ENCODE assay signal across 37 cellular contexts in genomic region chr5:172213126-172213525, GRCh38. TPM values are rescaled to one million over a fixed set of nuclear protein-coding genes. Genes with fewer than 3 reads are reported as not detected.
"Had no signal": no experiment of that assay in that cellular context is flagged by ENCODE, and none has a peak within 500 bp of the region (broad histone marks: within the 10 kb centered on the region; RNA-seq: fewer than 3 reads in every experiment).

No MANE protein-coding gene starts in this region.

- H3K27me3 ChIP-seq: brain microvascular endothelial cell, colonic mucosa, esophagus squamous epithelium had no signal

- H3K4me1 Mint-ChIP-seq: activated B cell treated with CpG ODN at 0.5 μM for 24 hours; central memory CD8-positive, alpha-beta T cell; T-cell had no signal

- DNase-seq: activated B cell treated with CpG ODN at 0.5 μM for 24 hours; activated CD4-positive, alpha-beta memory T cell treated with anti-CD3 and anti-CD28 coated beads, Interleukin-2, amount 10 ng/mL, durations not matched to agents 7 days and 5 days; activated CD4-positive, alpha-beta T cell treated with anti-CD3 and anti-CD28 coated beads for 36 hours; activated CD4-positive, alpha-beta T cell treated with anti-CD3 and anti-CD28 coated beads, Interleukin-2, amount 10 ng/mL, durations not matched to agents 7 days and 5 days; activated CD4-positive, alpha-beta T cell treated with anti-CD3 and anti-CD28 coated beads, Interleukin-2, amount 50 U/mL, for 4 hours; activated CD4-positive, CD25-positive, alpha-beta regulatory T cell treated with anti-CD3 and anti-CD28 coated beads, Interleukin-2, amount 50 U/mL, for 72 hours; activated CD8-positive, alpha-beta memory T cell treated with anti-CD3 and anti-CD28 coated beads, Interleukin-2, amount 50 U/mL, for 48 hours; activated gamma-delta T cell; activated naive CD4-positive, alpha-beta T cell; activated naive CD4-positive, alpha-beta T cell treated with anti-CD3 and anti-CD28 coated beads, Interleukin-2, amount 10 ng/mL, durations not matched to agents 7 days and 5 days; activated naive CD8-positive, alpha-beta T cell treated with anti-CD3 and anti-CD28 coated beads, Interleukin-2, amount 10 ng/mL, durations not matched to agents 7 days and 5 days; activated T-cell treated with anti-CD3 and anti-CD28 coated beads for 4 hours; activated T-cell treated with anti-CD3 and anti-CD28 coated beads, Interleukin-2, amount 50 U/mL, for 24 hours; activated T-cell treated with anti-CD3 and anti-CD28 coated beads, Interleukin-2, amount 50 U/mL, for 72 hours; brain microvascular endothelial cell; colonic mucosa; effector CD8-positive, alpha-beta T cell; esophagus squamous epithelium; head of caudate nucleus; SW 1271; T-cell; T1000; WERI-Rb-1 had no signal

- H3K36me3 ChIP-seq: colonic mucosa had no signal

- H3K4me1 ChIP-seq: colonic mucosa, esophagus squamous epithelium had no signal

- H3K4me3 ChIP-seq: colonic mucosa, esophagus squamous epithelium had no signal

- H3K27ac Mint-ChIP-seq: activated B cell treated with CpG ODN at 0.5 μM for 24 hours; activated CD4-positive, alpha-beta memory T cell treated with anti-CD3 and anti-CD28 coated beads, Interleukin-2, amount 10 ng/mL, durations not matched to agents 7 days and 5 days; activated CD4-positive, alpha-beta T cell treated with anti-CD3 and anti-CD28 coated beads for 36 hours; activated CD4-positive, alpha-beta T cell treated with anti-CD3 and anti-CD28 coated beads, Interleukin-2, amount 10 ng/mL, durations not matched to agents 7 days and 5 days; activated naive CD4-positive, alpha-beta T cell treated with anti-CD3 and anti-CD28 coated beads, Interleukin-2, amount 10 ng/mL, durations not matched to agents 7 days and 5 days; activated naive CD4-positive, alpha-beta T cell treated with anti-CD3 and anti-CD28 coated beads, Interleukin-2, amount 50 U/mL, for 72 hours; activated naive CD8-positive, alpha-beta T cell treated with anti-CD3 and anti-CD28 coated beads, Interleukin-2, amount 10 ng/mL, durations not matched to agents 7 days and 5 days; activated T-cell treated with anti-CD3 and anti-CD28 coated beads, Interleukin-2, amount 50 U/mL, for 24 hours; activated T-cell treated with anti-CD3 and anti-CD28 coated beads, Interleukin-2, amount 50 U/mL, for 72 hours; T-cell; T-helper 1 cell treated with Interleukin-12 subunit alpha and Interleukin-12 subunit beta and Interleukin-4 antibody, amounts not matched to agents 30 μg/mL and 1 μg/mL, for 36 hours; T-helper 2 cell treated with Interferon-gamma antibody and Interleukin-4, amounts not matched to agents 5 μg/mL and 100 μg/mL, for 36 hours had no signal

- H3K9me3 ChIP-seq: colonic mucosa, esophagus squamous epithelium had no signal

- ATAC-seq: activated CD4-positive, alpha-beta T cell treated with anti-CD3 and anti-CD28 coated beads for 36 hours; activated naive CD4-positive, alpha-beta T cell treated with anti-CD3 and anti-CD28 coated beads, Interleukin-2, amount 50 U/mL, for 72 hours; activated T-cell treated with anti-CD3 and anti-CD28 coated beads, Interleukin-2, amount 50 U/mL, for 72 hours; T-cell had no signal

- H3K4me3 Mint-ChIP-seq: activated B cell treated with CpG ODN at 0.5 μM for 24 hours; activated CD4-positive, alpha-beta memory T cell treated with anti-CD3 and anti-CD28 coated beads, Interleukin-2, amount 10 ng/mL, durations not matched to agents 7 days and 5 days; activated CD4-positive, alpha-beta T cell treated with anti-CD3 and anti-CD28 coated beads for 36 hours; activated CD4-positive, alpha-beta T cell treated with anti-CD3 and anti-CD28 coated beads, Interleukin-2, amount 10 ng/mL, durations not matched to agents 7 days and 5 days; activated naive CD4-positive, alpha-beta T cell treated with anti-CD3 and anti-CD28 coated beads, Interleukin-2, amount 10 ng/mL, durations not matched to agents 7 days and 5 days; activated naive CD8-positive, alpha-beta T cell treated with anti-CD3 and anti-CD28 coated beads, Interleukin-2, amount 10 ng/mL, durations not matched to agents 7 days and 5 days; activated T-cell treated with anti-CD3 and anti-CD28 coated beads, Interleukin-2, amount 50 U/mL, for 24 hours; activated T-cell treated with anti-CD3 and anti-CD28 coated beads, Interleukin-2, amount 50 U/mL, for 72 hours; central memory CD8-positive, alpha-beta T cell; T-cell; T-helper 1 cell treated with Interleukin-12 subunit alpha and Interleukin-12 subunit beta and Interleukin-4 antibody, amounts not matched to agents 30 μg/mL and 1 μg/mL, for 36 hours; T-helper 2 cell treated with Interferon-gamma antibody and Interleukin-4, amounts not matched to agents 5 μg/mL and 100 μg/mL, for 36 hours had no signal

- H3K27ac ChIP-seq: brain microvascular endothelial cell, colonic mucosa, epithelial cell of prostate, esophagus squamous epithelium, WERI-Rb-1 had no signal

- H3K9me3 Mint-ChIP-seq: activated B cell treated with CpG ODN at 0.5 μM for 24 hours; activated CD4-positive, alpha-beta memory T cell treated with anti-CD3 and anti-CD28 coated beads, Interleukin-2, amount 10 ng/mL, durations not matched to agents 7 days and 5 days; activated naive CD4-positive, alpha-beta T cell treated with anti-CD3 and anti-CD28 coated beads, Interleukin-2, amount 10 ng/mL, durations not matched to agents 7 days and 5 days; activated naive CD4-positive, alpha-beta T cell treated with anti-CD3 and anti-CD28 coated beads, Interleukin-2, amount 50 U/mL, for 72 hours; activated T-cell treated with anti-CD3 and anti-CD28 coated beads, Interleukin-2, amount 50 U/mL, for 24 hours; activated T-cell treated with anti-CD3 and anti-CD28 coated beads, Interleukin-2, amount 50 U/mL, for 72 hours; central memory CD8-positive, alpha-beta T cell; T-cell had no signal

- H3K27me3 Mint-ChIP-seq: activated B cell treated with CpG ODN at 0.5 μM for 24 hours; activated CD4-positive, alpha-beta memory T cell treated with anti-CD3 and anti-CD28 coated beads, Interleukin-2, amount 10 ng/mL, durations not matched to agents 7 days and 5 days; activated CD4-positive, alpha-beta T cell treated with anti-CD3 and anti-CD28 coated beads for 36 hours; activated CD4-positive, alpha-beta T cell treated with anti-CD3 and anti-CD28 coated beads, Interleukin-2, amount 10 ng/mL, durations not matched to agents 7 days and 5 days; activated naive CD4-positive, alpha-beta T cell treated with anti-CD3 and anti-CD28 coated beads, Interleukin-2, amount 10 ng/mL, durations not matched to agents 7 days and 5 days; activated naive CD8-positive, alpha-beta T cell treated with anti-CD3 and anti-CD28 coated beads, Interleukin-2, amount 10 ng/mL, durations not matched to agents 7 days and 5 days; activated T-cell treated with anti-CD3 and anti-CD28 coated beads, Interleukin-2, amount 50 U/mL, for 24 hours; central memory CD8-positive, alpha-beta T cell; T-cell had no signal

RNA-seq across cellular contexts. Expression of gene EFCAB9, which starts 19.2 kb away (rescaled TPM):
- total RNA-seq: activated B cell treated with CpG ODN at 0.5 μM for 24 hours; activated CD4-positive, alpha-beta memory T cell treated with anti-CD3 and anti-CD28 coated beads, Interleukin-2, amount 10 ng/mL, durations not matched to agents 7 days and 5 days; activated CD4-positive, alpha-beta T cell treated with anti-CD3 and anti-CD28 coated beads for 36 hours; activated CD4-positive, alpha-beta T cell treated with anti-CD3 and anti-CD28 coated beads, Interleukin-2, amount 10 ng/mL, durations not matched to agents 7 days and 5 days; activated naive CD4-positive, alpha-beta T cell treated with anti-CD3 and anti-CD28 coated beads, Interleukin-2, amount 50 U/mL, for 72 hours; activated naive CD8-positive, alpha-beta T cell treated with anti-CD3 and anti-CD28 coated beads, Interleukin-2, amount 10 ng/mL, durations not matched to agents 7 days and 5 days; activated T-cell treated with anti-CD3 and anti-CD28 coated beads, Interleukin-2, amount 50 U/mL, for 72 hours; astrocyte; bronchial epithelial cell; cardiac septum; colonic mucosa; dermis microvascular lymphatic vessel endothelial cell; endothelial cell of umbilical vein; esophagus squamous epithelium; fibroblast of lung; fibroblast of villous mesenchyme; frontal cortex; T-cell had no signal
- polyA plus RNA-seq: endothelial cell of umbilical vein, esophagus, fibroblast of lung had no signal
